ENCODE assay signal across 1 cellular context in genomic region chr9:107158321-107158720, GRCh38.
TF ChIP-seq lines count a peak whose summit lies in the region.

No MANE protein-coding gene starts in this region.

TF ChIP-seq in GM23338, 12 proteins besides CTCF, POLR2A, EP300 and RAD21:
- TF ChIP-seq ZNF462 (CRISPR knock-in tag; IDR thresholded peaks at IDR 0.05) = peak; percentile 72; the same call in 1 of the 2 replicates
- TF ChIP-seq EZH2phosphoT487 (IDR thresholded peaks at IDR 0.05; ENCODE audit: unreplicated experiment) = no peak
